Comparison of ENCODE assay signal across 8 cellular contexts in genomic region chr5:134758504-134759341, GRCh38. TPM values are rescaled to one million over a fixed set of nuclear protein-coding genes. Genes with fewer than 3 reads are reported as not detected.
DNase-seq lines count a peak whose midpoint lies in the region; ATAC-seq and TF ChIP-seq lines count a peak whose summit lies in the region.

Gene DDX46 (plus strand): TSS chr5:134758779. CDS start chr5:134758939, 160 bp downstream.

- H3K27ac Mint-ChIP-seq in CD4-positive, alpha-beta memory T cell = peak within 1 kb of the TSS; percentile 86 to 99 (median 98)
- peak within 1 kb of the TSS; percentile 88 for H3K27ac Mint-ChIP-seq in activated CD4-positive, alpha-beta memory T cell treated with anti-CD3 and anti-CD28 coated beads, Interleukin-2, amount 10 ng/mL, durations not matched to agents 7 days and 5 days

- no peaks in the 10 kb centered on the region for H3K27me3 ChIP-seq in CD4-positive, alpha-beta memory T cell (ENCODE audit: insufficient read depth, low read length)
- H3K27me3 ChIP-seq in duodenal mucosa (ENCODE audit: control insufficient read depth in 1 of 2, insufficient read depth in 2 of 2, low read length in 2 of 2) (no peaks in the 10 kb centered on the region), lower lobe of right lung (ENCODE audit: low read depth) (no peaks in the 10 kb centered on the region)

- CTCF ChIA-PET in CD4-positive, alpha-beta memory T cell (lab: Charles Lee; ENCODE audit: partially characterized antibody) = interaction anchor here (0.6 to 6.3 kb wide), 11 partner anchors 9 to 604 kb away, joined by 3 to 76 read pairs (median 5); partner anchors contain the start of genes C5orf24 and CAMLG
- CTCF ChIA-PET in activated CD4-positive, alpha-beta memory T cell treated with anti-CD3 and anti-CD28 coated beads, Interleukin-2, amount 10 ng/mL, durations not matched to agents 7 days and 5 days (lab: Charles Lee) = interaction anchor here (0.6 to 6.7 kb wide), 16 partner anchors 11 to 347 kb away, joined by 3 to 80 read pairs (median 5); partner anchors contain the start of genes C5orf24, CAMLG, CDKN2AIPNL and PCBD2

- TF ChIP-seq CTCF in lower lobe of right lung (IDR thresholded peaks at IDR 0.05) = peak; percentile 92

- H3K4me3 ChIP-seq in CD4-positive, alpha-beta memory T cell (ENCODE audit: low read length in 2 of 2) = peak within 1 kb of the TSS; percentile 82 to 84
- H3K4me3 ChIP-seq in duodenal mucosa (ENCODE audit: low read depth in 1 of 2, low read length in 2 of 2) = peak within 1 kb of the TSS; percentile 98 to 99
- H3K4me3 ChIP-seq in lower lobe of right lung = peak within 1 kb of the TSS; percentile 93

- H3K4me1 ChIP-seq in CD4-positive, alpha-beta memory T cell (ENCODE audit: insufficient read depth, low read length) = peaks cover 25% of the 10 kb centered on the region
- H3K4me1 ChIP-seq in duodenal mucosa (ENCODE audit: control insufficient read depth in 1 of 2, insufficient read depth in 2 of 2, low read length in 2 of 2) = peaks cover 14 to 16% of the 10 kb centered on the region in 2 donors
- peaks cover 21% of the 10 kb centered on the region for H3K4me1 ChIP-seq in lower lobe of right lung

- H3K9me3 ChIP-seq in CD4-positive, alpha-beta memory T cell (ENCODE audit: control insufficient read depth in 1 of 2, low read length in 2 of 2) = no peaks in the 10 kb centered on the region
- H3K9me3 ChIP-seq in duodenal mucosa (ENCODE audit: control insufficient read depth in 1 of 2, low read length in 2 of 2) (no peaks in the 10 kb centered on the region), lower lobe of right lung (no peaks in the 10 kb centered on the region)

- intact Hi-C loops in CD4-positive, alpha-beta memory T cell (cut with micrococcal nuclease) = loop anchor here (1.0 to 5.0 kb wide), 5 partner anchors 20 to 147 kb away; partner anchors contain the start of genes C5orf24, CAMLG, PCBD2 and SAR1B
- intact Hi-C loops in lower lobe of right lung (cut with DNase I) = no loop called here

- H3K27ac ChIP-seq in CD4-positive, alpha-beta memory T cell (ENCODE audit: low read depth, low read length) = peak within 1 kb of the TSS; percentile 83
- peak within 1 kb of the TSS; percentile 73 for H3K27ac ChIP-seq in duodenal mucosa (ENCODE audit: low read depth, low read length)
- H3K27ac ChIP-seq in lower lobe of right lung = peak within 1 kb of the TSS; percentile 81

- ATAC-seq in GM19438 (IDR thresholded peaks at IDR 0.05; ENCODE audit: low read depth, unreplicated experiment) (peak; percentile 98), HG03575 (IDR thresholded peaks at IDR 0.05; ENCODE audit: extremely low read depth, insufficient number of reproducible peaks, low FRiP score, unreplicated experiment) (peak; percentile 74), lower lobe of right lung (peak; percentile 99 to 100)

- H3K9ac ChIP-seq in duodenal mucosa (ENCODE audit: low read depth in 1 of 2, low read length in 2 of 2) = peak within 1 kb of the TSS; percentile 90 to 98

- no peaks in the 10 kb centered on the region for H3K9me3 Mint-ChIP-seq in CD4-positive, alpha-beta memory T cell
- no peaks in the 10 kb centered on the region for H3K9me3 Mint-ChIP-seq in activated CD4-positive, alpha-beta memory T cell treated with anti-CD3 and anti-CD28 coated beads, Interleukin-2, amount 10 ng/mL, durations not matched to agents 7 days and 5 days

- peak; percentile 92 to 93 (median 92) for DNase-seq in CD4-positive, alpha-beta memory T cell
- DNase-seq in NCI-H82 treated with DMSO at 0.1 percent for 48 hours (lab: John Stamatoyannopoulos, UW; ENCODE audit: unreplicated experiment) (peak; percentile 78), lower lobe of right lung (peak; percentile 95)
- peak; percentile 95 for DNase-seq in activated CD4-positive, alpha-beta memory T cell treated with anti-CD3 and anti-CD28 coated beads, Interleukin-2, amount 10 ng/mL, durations not matched to agents 7 days and 5 days
- peak; percentile 89 to 96 (median 93) for DNase-seq in stimulated activated CD4-positive, alpha-beta T cell treated with anti-CD3 and anti-CD28 coated beads, TNF-alpha, amount 100 ng/mL, for 24 hours (ENCODE audit: low read depth in 3 of 3)

- peak within 1 kb of the TSS; percentile 99 to 100 (median 100) for H3K4me3 Mint-ChIP-seq in CD4-positive, alpha-beta memory T cell
- H3K4me3 Mint-ChIP-seq in activated CD4-positive, alpha-beta memory T cell treated with anti-CD3 and anti-CD28 coated beads, Interleukin-2, amount 10 ng/mL, durations not matched to agents 7 days and 5 days = peak within 1 kb of the TSS; percentile 95

- peaks cover 5% of the 10 kb centered on the region for H3K36me3 ChIP-seq in CD4-positive, alpha-beta memory T cell (ENCODE audit: insufficient read depth, low read length)
- H3K36me3 ChIP-seq in duodenal mucosa (ENCODE audit: control insufficient read depth in 1 of 2, insufficient read depth in 2 of 2, low read length in 2 of 2) (peaks cover under 1 to 3% of the 10 kb centered on the region in 2 donors), lower lobe of right lung (peaks cover under 1% of the 10 kb centered on the region)

- peaks cover 1 to 7% of the 10 kb centered on the region in 2 donors for H3K36me3 Mint-ChIP-seq in CD4-positive, alpha-beta memory T cell
- peaks cover under 1% of the 10 kb centered on the region for H3K36me3 Mint-ChIP-seq in activated CD4-positive, alpha-beta memory T cell treated with anti-CD3 and anti-CD28 coated beads, Interleukin-2, amount 10 ng/mL, durations not matched to agents 7 days and 5 days (ENCODE audit: low read depth)

- POLR2A ChIA-PET in CD4-positive, alpha-beta memory T cell (lab: Charles Lee; ENCODE audit: partially characterized antibody) = interaction anchor here (0.9 to 4.3 kb wide), 11 partner anchors 15 to 1796 kb away, joined by 3 to 82 read pairs (median 4); partner anchors contain the start of genes AFF4, C5orf24, CAMLG and PCBD2
- POLR2A ChIA-PET in activated CD4-positive, alpha-beta memory T cell treated with anti-CD3 and anti-CD28 coated beads, Interleukin-2, amount 10 ng/mL, durations not matched to agents 7 days and 5 days (lab: Charles Lee) = interaction anchor here (0.9 to 5.3 kb wide), 18 partner anchors 14 to 582 kb away, joined by 3 to 104 read pairs (median 6); partner anchors contain the start of genes C5orf24, CAMLG, PCBD2 and PPP2CA

- no peaks in the 10 kb centered on the region for H3K27me3 Mint-ChIP-seq in CD4-positive, alpha-beta memory T cell
- H3K27me3 Mint-ChIP-seq in activated CD4-positive, alpha-beta memory T cell treated with anti-CD3 and anti-CD28 coated beads, Interleukin-2, amount 10 ng/mL, durations not matched to agents 7 days and 5 days = no peaks in the 10 kb centered on the region

- H3K4me1 Mint-ChIP-seq in CD4-positive, alpha-beta memory T cell = peaks cover 28 to 44% (median 38%) of the 10 kb centered on the region in 4 donors
- H3K4me1 Mint-ChIP-seq in activated CD4-positive, alpha-beta memory T cell treated with anti-CD3 and anti-CD28 coated beads, Interleukin-2, amount 10 ng/mL, durations not matched to agents 7 days and 5 days = peaks cover 38% of the 10 kb centered on the region

RNA-seq across cellular contexts. Expression of gene DDX46, which starts in this region (rescaled TPM):
- total RNA-seq in CD4-positive, alpha-beta memory T cell = 10 to 100 TPM; 59.9 to 66.8 TPM
- 10 to 100 TPM; 19.6 to 25.1 TPM for polyA plus RNA-seq in CD4-positive, alpha-beta memory T cell
- total RNA-seq in activated CD4-positive, alpha-beta memory T cell treated with anti-CD3 and anti-CD28 coated beads, Interleukin-2, amount 10 ng/mL, durations not matched to agents 7 days and 5 days = 10 to 100 TPM; 51.8 to 56.7 TPM
- 43.3 TPM for total RNA-seq in lower lobe of right lung

Comparison
In these comparisons a context has a peak if more than half of its experiments do, and no peak if none do; other contexts are left out.
1. Peak in every context shown above with its lines: DNase-seq, ATAC-seq, H3K4me3 ChIP-seq and H3K27ac ChIP-seq.